22 cellular contexts compared by ENCODE assay signal in the genomic region with DNA sequence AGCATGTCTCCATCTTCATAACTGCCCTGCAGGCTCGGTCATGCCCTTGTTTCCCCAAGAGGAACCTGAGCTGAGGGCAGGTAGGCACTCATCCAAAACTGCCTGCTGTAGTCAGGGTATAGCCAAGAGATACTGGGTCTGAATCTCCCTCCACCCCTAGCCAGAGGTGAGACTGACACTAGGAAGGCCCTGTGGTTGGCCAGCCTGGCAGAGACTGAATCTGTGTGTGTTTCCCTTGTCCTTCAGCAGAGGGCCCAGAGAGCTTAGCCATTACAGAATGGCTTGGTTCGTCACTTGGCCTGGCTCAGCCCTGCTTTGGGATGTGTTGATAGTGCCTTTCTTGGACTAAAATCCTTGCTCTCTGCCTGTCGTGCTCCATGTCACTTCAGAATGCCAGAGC.
DNase-seq lines count a peak whose midpoint lies in the region; ATAC-seq and TF ChIP-seq lines count a peak whose summit lies in the region.
"Had no signal": no experiment of that assay in that cellular context is flagged by ENCODE, and none has a peak within 500 bp of the region (broad histone marks: within the 10 kb centered on the region; RNA-seq: fewer than 3 reads in every experiment).

No MANE protein-coding gene starts in this region.

- ATAC-seq in GM18520 (IDR thresholded peaks at IDR 0.05; ENCODE audit: unreplicated experiment): no peak

- no peak overlapping the region for H3K4me3 Mint-ChIP-seq in osteocyte (ENCODE audit: unreplicated experiment)
- no peak overlapping the region for H3K4me3 Mint-ChIP-seq in activated CD4-positive, alpha-beta memory T cell treated with anti-CD3 and anti-CD28 coated beads for 36 hours
- H3K4me3 Mint-ChIP-seq: CD4-positive, alpha-beta memory T cell; nephron; T-helper 2 cell treated with Interferon-gamma antibody and Interleukin-4, amounts not matched to agents 5 μg/mL and 100 μg/mL, for 36 hours had no signal

- peak; percentile 77 for DNase-seq in G401 (ENCODE audit: low spot score)
- peak; percentile 72 for DNase-seq in cerebellar cortex (ENCODE audit: low spot score)
- DNase-seq in left ventricle myocardium inferior: no peak
- no peak for DNase-seq in osteocyte (ENCODE audit: extremely low spot score, unreplicated experiment)
- no peak for DNase-seq in NCI-H748 (lab: John Stamatoyannopoulos, UW; ENCODE audit: unreplicated experiment)
- DNase-seq in activated CD4-positive, alpha-beta memory T cell treated with anti-CD3 and anti-CD28 coated beads for 36 hours: no peak
- DNase-seq in iPS-NIHi11 (ENCODE audit: low spot score): no peak
- DNase-seq: ACHN; activated CD4-positive, CD25-positive, alpha-beta regulatory T cell treated with anti-CD3 and anti-CD28 coated beads, Interleukin-2, amount 50 U/mL, for 72 hours; activated gamma-delta T cell treated with Interleukin-2 at 50 U/mL for 16 hours; CD4-positive, alpha-beta memory T cell; HCEC 1CT; Karpas-422; NCI-H1105 treated with DMSO at 0.1 percent for 48 hours; SIG-M5; stimulated activated CD4-positive, alpha-beta T cell treated with anti-CD3 and anti-CD28 coated beads, Interleukin-2, amount 100 ng/mL, for 24 hours had no signal

- no peak overlapping the region for H3K27ac Mint-ChIP-seq in osteocyte (ENCODE audit: unreplicated experiment)
- H3K27ac Mint-ChIP-seq in activated CD4-positive, alpha-beta memory T cell treated with anti-CD3 and anti-CD28 coated beads for 36 hours: no peak overlapping the region
- H3K27ac Mint-ChIP-seq: nephron; T-helper 2 cell treated with Interferon-gamma antibody and Interleukin-4, amounts not matched to agents 5 μg/mL and 100 μg/mL, for 36 hours had no signal

- H3K27ac ChIP-seq in left ventricle myocardium inferior (replicated peaks): peak overlapping the region; percentile 68
- H3K27ac ChIP-seq: epithelial cell of prostate had no signal

- no peaks in the 10 kb centered on the region for H3K27me3 ChIP-seq in left ventricle myocardium inferior (ENCODE audit: low read depth)
- H3K27me3 ChIP-seq: ascending aorta had no signal

- intact Hi-C loops in left ventricle myocardium inferior (cut with micrococcal nuclease): no loop called here
- intact Hi-C loops in activated CD4-positive, alpha-beta memory T cell treated with anti-CD3 and anti-CD28 coated beads for 36 hours (cut with micrococcal nuclease): no loop called here

- peaks cover 51% of the 10 kb centered on the region for H3K36me3 ChIP-seq in left ventricle myocardium inferior

- peaks cover 19% of the 10 kb centered on the region for H3K36me3 Mint-ChIP-seq in osteocyte (ENCODE audit: unreplicated experiment)
- H3K36me3 Mint-ChIP-seq in activated CD4-positive, alpha-beta memory T cell treated with anti-CD3 and anti-CD28 coated beads for 36 hours: peaks cover 34% of the 10 kb centered on the region

- no peaks in the 10 kb centered on the region for H3K9me3 ChIP-seq in left ventricle myocardium inferior (replicated peaks)
- H3K9me3 ChIP-seq: ascending aorta had no signal

- in situ Hi-C loops in G401 (cut with HindIII; ENCODE audit: low sequenced_read_pairs): no loop called here

- CTCF ChIA-PET in activated CD4-positive, alpha-beta memory T cell treated with anti-CD3 and anti-CD28 coated beads for 36 hours (lab: Charles Lee): interaction anchor here (1.1 kb wide), 1 partner anchor 55 kb away, joined by 3 read pairs; no protein-coding TSS in a partner anchor

- H3K4me1 ChIP-seq in left ventricle myocardium inferior: peaks cover 66% of the 10 kb centered on the region

- no peaks in the 10 kb centered on the region for H3K4me1 Mint-ChIP-seq in osteocyte (ENCODE audit: unreplicated experiment)
- H3K4me1 Mint-ChIP-seq in activated CD4-positive, alpha-beta memory T cell treated with anti-CD3 and anti-CD28 coated beads for 36 hours (ENCODE audit: low read depth): peaks cover 25% of the 10 kb centered on the region

- H3K4me3 ChIP-seq in left ventricle myocardium inferior: no peak overlapping the region
- H3K4me3 ChIP-seq: ascending aorta, lung had no signal

- POLR2A ChIA-PET in activated CD4-positive, alpha-beta memory T cell treated with anti-CD3 and anti-CD28 coated beads for 36 hours (lab: Charles Lee): no interaction called here

- TF ChIP-seq CTCF in left ventricle myocardium inferior (IDR thresholded peaks at IDR 0.05; ENCODE audit: borderline replicate concordance): peak; percentile 47
- TF ChIP-seq CTCF in osteocyte (IDR thresholded peaks at IDR 0.05): peak; percentile 18

- H3K9me3 Mint-ChIP-seq in osteocyte (ENCODE audit: unreplicated experiment): no peaks in the 10 kb centered on the region
- no peaks in the 10 kb centered on the region for H3K9me3 Mint-ChIP-seq in activated CD4-positive, alpha-beta memory T cell treated with anti-CD3 and anti-CD28 coated beads for 36 hours
- H3K9me3 Mint-ChIP-seq: CD4-positive, alpha-beta memory T cell; nephron; T-helper 2 cell treated with Interferon-gamma antibody and Interleukin-4, amounts not matched to agents 5 μg/mL and 100 μg/mL, for 36 hours had no signal

- no peaks in the 10 kb centered on the region for H3K27me3 Mint-ChIP-seq in osteocyte (ENCODE audit: unreplicated experiment)
- no peaks in the 10 kb centered on the region for H3K27me3 Mint-ChIP-seq in activated CD4-positive, alpha-beta memory T cell treated with anti-CD3 and anti-CD28 coated beads for 36 hours
- H3K27me3 Mint-ChIP-seq: CD4-positive, alpha-beta memory T cell had no signal

Comparison
In these comparisons a context has a peak if more than half of its experiments do, and no peak if none do; other contexts are left out.
1. DNase-seq: peak in G401 (single experiment) and cerebellar cortex (single experiment); none in left ventricle myocardium inferior (single experiment), osteocyte (single experiment), NCI-H748 (single experiment), activated CD4-positive, alpha-beta memory T cell treated with anti-CD3 and anti-CD28 coated beads for 36 hours (single experiment) and iPS-NIHi11 (single experiment).